1 cellular context compared by ENCODE assay signal in genomic region chr10:71265618-71266146, GRCh38.
TF ChIP-seq lines count a peak whose summit lies in the region.

No MANE protein-coding gene starts in this region.

TF ChIP-seq in A549, 52 proteins besides CTCF, POLR2A, EP300 and RAD21 (continued from another document):
- TF ChIP-seq HOXB5 (CRISPR knock-in tag; IDR thresholded peaks at IDR 0.05): no peak
